In genomic region chr10:7577206-7577978, GRCh38 we compare ENCODE assay signal across 27 cellular contexts.
"Had no signal": no experiment of that assay in that cellular context is flagged by ENCODE, and none has a peak within 500 bp of the region (broad histone marks: within the 10 kb centered on the region; RNA-seq: fewer than 3 reads in every experiment).

No MANE protein-coding gene starts in this region.

- H3K9ac ChIP-seq: parathyroid adenoma had no signal

- ATAC-seq: activated CD4-positive, alpha-beta T cell treated with anti-CD3 and anti-CD28 coated beads for 36 hours; gastrocnemius medialis; left colon; psoas muscle; upper lobe of right lung had no signal

- H3K36me3 ChIP-seq: ascending aorta, gastrocnemius medialis, suprapubic skin, upper lobe of right lung had no signal

- H3K27ac Mint-ChIP-seq: activated B cell treated with CpG ODN at 0.5 μM for 24 hours; activated CD4-positive, alpha-beta T cell treated with anti-CD3 and anti-CD28 coated beads for 36 hours; activated naive CD4-positive, alpha-beta T cell treated with anti-CD3 and anti-CD28 coated beads for 36 hours; activated naive CD8-positive, alpha-beta T cell treated with anti-CD3 and anti-CD28 coated beads for 36 hours; mesothelial cell of epicardium; naive B cell; T-helper 2 cell treated with Interferon-gamma antibody and Interleukin-4, amounts not matched to agents 5 μg/mL and 100 μg/mL, for 36 hours had no signal

- H3K9me3 ChIP-seq: ascending aorta, esophagus muscularis mucosa, gastrocnemius medialis, psoas muscle, suprapubic skin, tibial artery, upper lobe of right lung had no signal

- H3K79me2 ChIP-seq: parathyroid adenoma had no signal

- H2AFZ ChIP-seq: parathyroid adenoma had no signal

- FAIRE-seq: keratinocyte had no signal

- H3K27ac ChIP-seq: ascending aorta, esophagus muscularis mucosa, gastrocnemius medialis, parathyroid adenoma, psoas muscle, suprapubic skin, tibial artery, upper lobe of right lung had no signal

- H3K4me1 Mint-ChIP-seq: activated B cell treated with CpG ODN at 0.5 μM for 24 hours; activated CD4-positive, alpha-beta T cell treated with anti-CD3 and anti-CD28 coated beads for 36 hours; activated naive CD8-positive, alpha-beta T cell treated with anti-CD3 and anti-CD28 coated beads for 36 hours; naive B cell had no signal

- H3K27me3 ChIP-seq: ascending aorta, esophagus muscularis mucosa, gastrocnemius medialis, suprapubic skin, tibial artery, upper lobe of right lung had no signal

- H3K4me3 ChIP-seq: ascending aorta, esophagus muscularis mucosa, gastrocnemius medialis, psoas muscle, suprapubic skin, tibial artery, upper lobe of right lung had no signal

- H3K27me3 Mint-ChIP-seq: activated naive CD8-positive, alpha-beta T cell treated with anti-CD3 and anti-CD28 coated beads for 36 hours had no signal

- DNase-seq: activated B cell treated with CpG ODN at 0.5 μM for 24 hours; activated CD4-positive, alpha-beta T cell treated with anti-CD3 and anti-CD28 coated beads for 36 hours; activated CD4-positive, alpha-beta T cell treated with anti-CD3 and anti-CD28 coated beads, Interleukin-2, amount 50 U/mL, for 4 hours; activated effector memory CD4-positive, alpha-beta T cell treated with Interleukin-2 at 50 U/mL for 16 hours; activated naive CD4-positive, alpha-beta T cell treated with anti-CD3 and anti-CD28 coated beads for 36 hours; activated naive CD8-positive, alpha-beta T cell treated with anti-CD3 and anti-CD28 coated beads for 36 hours; activated T-cell treated with anti-CD3 and anti-CD28 coated beads for 4 hours; caudate nucleus; cortex of kidney; gastrocnemius medialis; hippocampal formation; left colon; naive B cell; nucleus accumbens; psoas muscle; stimulated activated naive CD4-positive, alpha-beta T cell; T-helper 1 cell; tibial artery; upper lobe of right lung had no signal

- H3K4me1 ChIP-seq: ascending aorta, gastrocnemius medialis, parathyroid adenoma, psoas muscle, suprapubic skin, tibial artery, upper lobe of right lung had no signal

- H3K36me3 Mint-ChIP-seq: activated naive CD8-positive, alpha-beta T cell treated with anti-CD3 and anti-CD28 coated beads for 36 hours; brain; mesothelial cell of epicardium; naive B cell had no signal

- H3K4me3 Mint-ChIP-seq: activated B cell treated with CpG ODN at 0.5 μM for 24 hours; activated CD4-positive, alpha-beta T cell treated with anti-CD3 and anti-CD28 coated beads for 36 hours; activated naive CD4-positive, alpha-beta T cell treated with anti-CD3 and anti-CD28 coated beads for 36 hours; activated naive CD8-positive, alpha-beta T cell treated with anti-CD3 and anti-CD28 coated beads for 36 hours; brain; mesothelial cell of epicardium; naive B cell; T-helper 2 cell treated with Interferon-gamma antibody and Interleukin-4, amounts not matched to agents 5 μg/mL and 100 μg/mL, for 36 hours had no signal

- H3K9me3 Mint-ChIP-seq: activated B cell treated with CpG ODN at 0.5 μM for 24 hours; activated naive CD4-positive, alpha-beta T cell treated with anti-CD3 and anti-CD28 coated beads for 36 hours; activated naive CD8-positive, alpha-beta T cell treated with anti-CD3 and anti-CD28 coated beads for 36 hours; mesothelial cell of epicardium; naive B cell; T-helper 2 cell treated with Interferon-gamma antibody and Interleukin-4, amounts not matched to agents 5 μg/mL and 100 μg/mL, for 36 hours had no signal
